In genomic region chr14:98022541-98023520, GRCh38 we compare ENCODE assay signal across 14 cellular contexts.
"Had no signal": no experiment of that assay in that cellular context is flagged by ENCODE, and none has a peak within 500 bp of the region (broad histone marks: within the 10 kb centered on the region; RNA-seq: fewer than 3 reads in every experiment).

No MANE protein-coding gene starts in this region.

- H3K36me3 ChIP-seq: left ventricle myocardium inferior, uterus had no signal

- DNase-seq: activated CD4-positive, alpha-beta memory T cell treated with anti-CD3 and anti-CD28 coated beads, Interleukin-2, amount 10 ng/mL, durations not matched to agents 7 days and 5 days; activated CD4-positive, alpha-beta T cell treated with anti-CD3 and anti-CD28 coated beads for 48 hours; activated effector memory CD4-positive, alpha-beta T cell treated with Interleukin-2 at 50 U/mL for 16 hours; activated T-cell treated with anti-CD3 and anti-CD28 coated beads, Interleukin-2, amount 50 U/mL, for 72 hours; body of pancreas; left ventricle myocardium inferior; natural killer cell; small intestine; stimulated activated CD4-positive, alpha-beta T cell treated with anti-CD3 and anti-CD28 coated beads, Interleukin-2, amount 100 ng/mL, for 24 hours; stimulated activated naive B cell treated with anti-CD40 and anti-IgM and Interleukin-4, amounts not matched to agents 10 μg/mL and 1 μg/mL and 100 μg/mL, for 72 hours; testis; trophoblast cell; uterus had no signal

- H3K27me3 ChIP-seq: body of pancreas, testis, uterus had no signal

- H3K4me3 ChIP-seq: body of pancreas, left ventricle myocardium inferior, testis, uterus had no signal

- H3K4me1 ChIP-seq: body of pancreas, left ventricle myocardium inferior, parathyroid adenoma, testis, uterus had no signal

- H3K9me3 ChIP-seq: body of pancreas, left ventricle myocardium inferior, testis, uterus had no signal

- H3K27ac ChIP-seq: body of pancreas, left ventricle myocardium inferior, parathyroid adenoma, testis, uterus had no signal
